Comparison of ENCODE assay signal across 19 cellular contexts in the genomic region with DNA sequence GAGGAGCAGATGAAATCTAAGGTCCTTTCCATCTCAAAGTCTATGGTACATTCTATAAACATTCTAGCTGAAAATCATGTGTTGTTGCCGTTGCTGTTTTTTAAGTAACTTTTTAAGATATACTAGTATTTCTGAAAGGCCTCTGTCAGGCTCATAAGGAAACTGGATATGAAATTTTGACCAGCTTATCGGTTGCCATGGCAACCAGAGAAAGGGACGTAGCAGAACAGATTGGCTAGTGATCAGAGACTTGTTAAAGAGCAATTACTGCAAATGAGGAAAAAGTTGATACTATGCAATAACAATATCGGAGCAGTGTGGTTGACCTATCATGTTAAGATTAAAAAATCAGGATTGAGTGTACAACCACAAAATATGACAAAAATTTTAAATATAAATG.
"Had no signal": no experiment of that assay in that cellular context is flagged by ENCODE, and none has a peak within 500 bp of the region (broad histone marks: within the 10 kb centered on the region; RNA-seq: fewer than 3 reads in every experiment).

No MANE protein-coding gene starts in this region.

- DNase-seq: KBM-7, MV-4-11, NCI-H1092, NCI-H1105 treated with DMSO at 0.1 percent for 48 hours, NCI-H1417 treated with DMSO at 0.1 percent for 48 hours, NCI-H146, NCI-H1694 treated with DMSO at 0.1 percent for 48 hours, NCI-H1930, NCI-H2081, NCI-H2107, NCI-H2171 treated with DMSO at 0.1 percent for 48 hours, NCI-H345, NCI-H526, NCI-H774, PC-3, SHP77, SK-N-SH, SW 1271, T-cell had no signal
